In genomic region chr1:244920911-244921310, GRCh38 we compare ENCODE assay signal across 9 cellular contexts. TPM values are rescaled to one million over a fixed set of nuclear protein-coding genes. Genes with fewer than 3 reads are reported as not detected.
DNase-seq lines count a peak whose midpoint lies in the region; ATAC-seq and TF ChIP-seq lines count a peak whose summit lies in the region.
"Had no signal": no experiment of that assay in that cellular context is flagged by ENCODE, and none has a peak within 500 bp of the region (broad histone marks: within the 10 kb centered on the region; RNA-seq: fewer than 3 reads in every experiment).

No MANE protein-coding gene starts in this region.

- peaks cover 4% of the 10 kb centered on the region for H3K4me1 ChIP-seq in neural progenitor cell

- H3K27ac ChIP-seq in neural progenitor cell, result no peak overlapping the region

- no peaks in the 10 kb centered on the region for H3K36me3 ChIP-seq in neural progenitor cell

- H3K4me3 ChIP-seq in neural progenitor cell, result no peak overlapping the region

- no peak for TF ChIP-seq CTCF in Calu3 (IDR thresholded peaks at IDR 0.05; ENCODE audit: unreplicated experiment)
- TF ChIP-seq CTCF in neural progenitor cell (IDR thresholded peaks at IDR 0.05), result no peak

- no peak overlapping the region for H3K9ac ChIP-seq in neural progenitor cell

- peaks cover 7% of the 10 kb centered on the region for H3F3A ChIP-seq in neural progenitor cell (ENCODE audit: low read depth)

- no peak overlapping the region for H3K4me2 ChIP-seq in neural progenitor cell

- H3K9me3 Mint-ChIP-seq in Calu3 (ENCODE audit: low read depth, unreplicated experiment) (no peaks in the 10 kb centered on the region), neural progenitor cell (no peaks in the 10 kb centered on the region)
- H3K9me3 Mint-ChIP-seq: CD8-positive, alpha-beta T cell had no signal

- BruUV-seq in Calu3 (replicated peaks; lab: Mats Ljungman, UMichigan), result no TSS peak

- ATAC-seq in GM21360 (IDR thresholded peaks at IDR 0.05; ENCODE audit: unreplicated experiment) (peak; percentile 60), HG03135 (IDR thresholded peaks at IDR 0.05; ENCODE audit: unreplicated experiment) (peak; percentile 63)
- ATAC-seq: CD8-positive, alpha-beta T cell had no signal

- intact Hi-C loops in Calu3 (cut with micrococcal nuclease; ENCODE audit: unreplicated experiment), result no loop called here

- H3K9me3 ChIP-seq in neural progenitor cell (ENCODE audit: low read depth), result no peaks in the 10 kb centered on the region

- H3K4me1 Mint-ChIP-seq in Calu3 (ENCODE audit: low read depth, unreplicated experiment), result no peaks in the 10 kb centered on the region
- peaks cover 11% of the 10 kb centered on the region for H3K4me1 Mint-ChIP-seq in neural progenitor cell

- H4K20me1 ChIP-seq in neural progenitor cell (ENCODE audit: low read depth), result no peaks in the 10 kb centered on the region

- CTCF ChIA-PET in Calu3 (lab: Charles Lee), result no interaction called here

- no peak overlapping the region for H3K27ac Mint-ChIP-seq in Calu3 (ENCODE audit: unreplicated experiment)
- no peak overlapping the region for H3K27ac Mint-ChIP-seq in neural progenitor cell
- H3K27ac Mint-ChIP-seq: CD8-positive, alpha-beta T cell had no signal

- H3K4me3 Mint-ChIP-seq in Calu3 (ENCODE audit: low read depth, unreplicated experiment), result no peak overlapping the region
- H3K4me3 Mint-ChIP-seq in neural progenitor cell, result no peak overlapping the region
- H3K4me3 Mint-ChIP-seq: CD8-positive, alpha-beta T cell had no signal

- DNase-seq in GF-D8 (lab: John Stamatoyannopoulos, UW) (peak; percentile 97), SIG-M5 treated with dmso at 0.1 percent for 504 hours (lab: John Stamatoyannopoulos, UW; ENCODE audit: unreplicated experiment) (peak; percentile 100), Calu3 (no peak), neural progenitor cell (ENCODE audit: low spot score) (no peak), NCI-H1417 (lab: John Stamatoyannopoulos, UW) (no peak)
- no peak for DNase-seq in activated CD8-positive, alpha-beta memory T cell treated with anti-CD3 and anti-CD28 coated beads, Interleukin-2, amount 50 U/mL, for 4 hours
- DNase-seq: CD8-positive, alpha-beta T cell had no signal

- no peaks in the 10 kb centered on the region for H3K79me2 ChIP-seq in neural progenitor cell (ENCODE audit: low read depth)

- H2AFZ ChIP-seq in neural progenitor cell (replicated peaks), result no peak overlapping the region

- H3K36me3 Mint-ChIP-seq in Calu3 (ENCODE audit: insufficient read depth, unreplicated experiment) (peaks cover 9% of the 10 kb centered on the region), neural progenitor cell (no peaks in the 10 kb centered on the region)
- H3K36me3 Mint-ChIP-seq: CD8-positive, alpha-beta T cell had no signal

- H3K27me3 Mint-ChIP-seq in Calu3 (ENCODE audit: unreplicated experiment) (no peaks in the 10 kb centered on the region), neural progenitor cell (ENCODE audit: insufficient read depth, low read depth) (peaks cover 4% of the 10 kb centered on the region)

- H3K27me3 ChIP-seq in neural progenitor cell, result peaks cover 36% of the 10 kb centered on the region

RNA-seq across cellular contexts. Expression of gene HNRNPU, which starts 56.6 kb away (rescaled TPM):
- 418 and 453 TPM in 2 replicates for total RNA-seq in Calu3 (2022)
- total RNA-seq in neural progenitor cell (ENCODE audit: low replicate concordance), result 543 and 856 TPM in 2 replicates

Comparison
In these comparisons a context has a peak if more than half of its experiments do, and no peak if none do; other contexts are left out.
1. DNase-seq: peak in GF-D8 (single experiment) and SIG-M5 treated with dmso at 0.1 percent for 504 hours (single experiment); none in Calu3 (single experiment), neural progenitor cell (single experiment), NCI-H1417 (0 of 3) and activated CD8-positive, alpha-beta memory T cell treated with anti-CD3 and anti-CD28 coated beads, Interleukin-2, amount 50 U/mL, for 4 hours (single experiment).